Comparison of ENCODE assay signal across 8 cellular contexts in genomic region chr1:112849425-112849966, GRCh38.
DNase-seq lines count a peak whose midpoint lies in the region; ATAC-seq, FAIRE-seq and TF ChIP-seq lines count a peak whose summit lies in the region.

No MANE protein-coding gene starts in this region.

- FAIRE-seq in pancreas (lab: Jason Lieb, UNC), result no peak

- no peak overlapping the region for H3K27ac ChIP-seq in pancreas

- peak overlapping the region; percentile 55 for H3K4me3 Mint-ChIP-seq in activated naive CD4-positive, alpha-beta T cell treated with anti-CD3 and anti-CD28 coated beads for 36 hours
- peak overlapping the region; percentile 56 for H3K4me3 Mint-ChIP-seq in activated T-helper 17 cell treated with anti-CD3 and anti-CD28 coated beads, Interleukin-2, amount 50 U/mL, for 72 hours
- peak overlapping the region; percentile 77 for H3K4me3 Mint-ChIP-seq in glutamatergic neuron (ENCODE audit: unreplicated experiment)

- H3K27me3 ChIP-seq in pancreas, result peaks cover 0 to 11% (median 3%) of the 10 kb centered on the region in 4 donors

- peak; percentile 7 for DNase-seq in activated naive CD4-positive, alpha-beta T cell treated with anti-CD3 and anti-CD28 coated beads for 36 hours
- no peak for DNase-seq in activated naive CD4-positive, alpha-beta T cell treated with Interleukin-2 at 50 U/mL for 16 hours
- DNase-seq in glutamatergic neuron, result peak; percentile 71
- peak in 2 of 6 donors; percentile 57 to 62 for DNase-seq in pancreas
- DNase-seq in NCI-H2107 (lab: John Stamatoyannopoulos, UW), result no peak
- no peak for DNase-seq in NOMO-1 treated with DMSO at 0.1 percent for 48 hours (lab: John Stamatoyannopoulos, UW; ENCODE audit: unreplicated experiment)

- H3K9me3 ChIP-seq in pancreas, result no peaks in the 10 kb centered on the region

- no peak overlapping the region for H3K27ac Mint-ChIP-seq in activated naive CD4-positive, alpha-beta T cell treated with anti-CD3 and anti-CD28 coated beads for 36 hours
- H3K27ac Mint-ChIP-seq in activated T-helper 17 cell treated with anti-CD3 and anti-CD28 coated beads, Interleukin-2, amount 50 U/mL, for 72 hours, result no peak overlapping the region
- no peak overlapping the region for H3K27ac Mint-ChIP-seq in glutamatergic neuron (ENCODE audit: unreplicated experiment)

- no peak for TF ChIP-seq CTCF in glutamatergic neuron (IDR thresholded peaks at IDR 0.05; ENCODE audit: partially characterized antibody, unreplicated experiment)
- no peak for TF ChIP-seq CTCF in pancreas (IDR thresholded peaks at IDR 0.05)

- H3K4me3 ChIP-seq in pancreas, result peak overlapping the region in 3 of 4 donors; percentile 13 to 52 (median 35)

- H3K36me3 ChIP-seq in pancreas, result no peaks in the 10 kb centered on the region

- H3K4me1 Mint-ChIP-seq in activated naive CD4-positive, alpha-beta T cell treated with anti-CD3 and anti-CD28 coated beads for 36 hours (ENCODE audit: low read depth), result peaks cover 2% of the 10 kb centered on the region
- no peaks in the 10 kb centered on the region for H3K4me1 Mint-ChIP-seq in activated T-helper 17 cell treated with anti-CD3 and anti-CD28 coated beads, Interleukin-2, amount 50 U/mL, for 72 hours
- H3K4me1 Mint-ChIP-seq in glutamatergic neuron (ENCODE audit: low read depth, unreplicated experiment), result no peaks in the 10 kb centered on the region

- no peaks in the 10 kb centered on the region for H3K4me1 ChIP-seq in pancreas

- ATAC-seq in activated T-helper 17 cell treated with anti-CD3 and anti-CD28 coated beads, Interleukin-2, amount 50 U/mL, for 72 hours (replicated peaks), result no peak
- peak in 3 of 4 donors; percentile 18 to 46 (median 29) for ATAC-seq in pancreas
- no peak for ATAC-seq in HG03097 (IDR thresholded peaks at IDR 0.05; ENCODE audit: low FRiP score, unreplicated experiment)

- CTCF ChIA-PET in activated naive CD4-positive, alpha-beta T cell treated with anti-CD3 and anti-CD28 coated beads for 36 hours (lab: Charles Lee), result no interaction called here

- H3K36me3 Mint-ChIP-seq in activated naive CD4-positive, alpha-beta T cell treated with anti-CD3 and anti-CD28 coated beads for 36 hours (ENCODE audit: low read depth), result no peaks in the 10 kb centered on the region
- no peaks in the 10 kb centered on the region for H3K36me3 Mint-ChIP-seq in activated T-helper 17 cell treated with anti-CD3 and anti-CD28 coated beads, Interleukin-2, amount 50 U/mL, for 72 hours (ENCODE audit: low read depth)
- no peaks in the 10 kb centered on the region for H3K36me3 Mint-ChIP-seq in glutamatergic neuron (ENCODE audit: unreplicated experiment)

- 1% methylated on average over 53 of the region's 53 CpGs for WGBS in pancreas, 2 donors

- intact Hi-C loops in activated naive CD4-positive, alpha-beta T cell treated with anti-CD3 and anti-CD28 coated beads for 36 hours (cut with micrococcal nuclease), result no loop called here
- intact Hi-C loops in pancreas (cut with DNase I), result no loop called here

- H3K9me3 Mint-ChIP-seq in activated naive CD4-positive, alpha-beta T cell treated with anti-CD3 and anti-CD28 coated beads for 36 hours, result no peaks in the 10 kb centered on the region
- no peaks in the 10 kb centered on the region for H3K9me3 Mint-ChIP-seq in activated T-helper 17 cell treated with anti-CD3 and anti-CD28 coated beads, Interleukin-2, amount 50 U/mL, for 72 hours
- H3K9me3 Mint-ChIP-seq in glutamatergic neuron (ENCODE audit: unreplicated experiment), result no peaks in the 10 kb centered on the region

- peaks cover 41% of the 10 kb centered on the region for H3K27me3 Mint-ChIP-seq in activated naive CD4-positive, alpha-beta T cell treated with anti-CD3 and anti-CD28 coated beads for 36 hours (ENCODE audit: low read depth)
- peaks cover 29% of the 10 kb centered on the region for H3K27me3 Mint-ChIP-seq in activated T-helper 17 cell treated with anti-CD3 and anti-CD28 coated beads, Interleukin-2, amount 50 U/mL, for 72 hours
- H3K27me3 Mint-ChIP-seq in glutamatergic neuron (ENCODE audit: unreplicated experiment), result peaks cover 2% of the 10 kb centered on the region

Comparison
In these comparisons a context has a peak if more than half of its experiments do, and no peak if none do; other contexts are left out.
1. DNase-seq: peak in activated naive CD4-positive, alpha-beta T cell treated with anti-CD3 and anti-CD28 coated beads for 36 hours (single experiment) and glutamatergic neuron (single experiment); none in activated naive CD4-positive, alpha-beta T cell treated with Interleukin-2 at 50 U/mL for 16 hours (single experiment), NCI-H2107 (single experiment) and NOMO-1 treated with DMSO at 0.1 percent for 48 hours (single experiment).
2. ATAC-seq: peak in pancreas (3 of 4); none in activated T-helper 17 cell treated with anti-CD3 and anti-CD28 coated beads, Interleukin-2, amount 50 U/mL, for 72 hours (single experiment) and HG03097 (single experiment).
3. Peak in every context shown above with its lines, with median percentiles within 50 percentile points of each other: H3K4me3 Mint-ChIP-seq.